In genomic region chr10:28906440-28906839, GRCh38 we compare ENCODE assay signal across 1 cellular context.
TF ChIP-seq lines count a peak whose summit lies in the region.

No MANE protein-coding gene starts in this region.

TF ChIP-seq in GM23338, 12 proteins besides CTCF, POLR2A, EP300 and RAD21 (continued from another document):
- TF ChIP-seq ZNF462 (CRISPR knock-in tag; IDR thresholded peaks at IDR 0.05) = no peak
- no peak for TF ChIP-seq REST (IDR thresholded peaks at IDR 0.05; ENCODE audit: unreplicated experiment)
- no peak for TF ChIP-seq POLR2AphosphoS5 (IDR thresholded peaks at IDR 0.05; ENCODE audit: low read depth)
